In genomic region chr12:48786591-48787544, GRCh38 we compare ENCODE assay signal across 9 cellular contexts. TPM values are rescaled to one million over a fixed set of nuclear protein-coding genes. Genes with fewer than 3 reads are reported as not detected.
A peak's percentile ranks its signal among the peaks of the same experiment; 100 is the strongest.
DNase-seq lines count a peak whose midpoint lies in the region; ATAC-seq and TF ChIP-seq lines count a peak whose summit lies in the region.
"Had no signal": no experiment of that assay in that cellular context is flagged by ENCODE, and none has a peak within 500 bp of the region (broad histone marks: within the 10 kb centered on the region; RNA-seq: fewer than 3 reads in every experiment).

No MANE protein-coding gene starts in this region.

- H3K9me3 ChIP-seq in PC-3 (ENCODE audit: low read length) (no peaks in the 10 kb centered on the region), endodermal cell (ENCODE audit: control insufficient read depth, low read length) (no peaks in the 10 kb centered on the region), tibial artery (no peaks in the 10 kb centered on the region)
- no peaks in the 10 kb centered on the region for H3K9me3 ChIP-seq in CD4-positive, alpha-beta memory T cell (ENCODE audit: control insufficient read depth in 1 of 2, low read length in 2 of 2)

- peak overlapping the region; percentile 100 for H3K4me2 ChIP-seq in PC-3 (ENCODE audit: low read length)

- H3K36me3 Mint-ChIP-seq in endodermal cell (ENCODE audit: low read depth), result peaks cover 3% of the 10 kb centered on the region
- H3K36me3 Mint-ChIP-seq in mesothelial cell of epicardium, result no peaks in the 10 kb centered on the region
- no peaks in the 10 kb centered on the region for H3K36me3 Mint-ChIP-seq in CD4-positive, alpha-beta memory T cell

- H3K4me1 ChIP-seq in PC-3 (ENCODE audit: insufficient read depth, low read length) (peaks cover 17% of the 10 kb centered on the region), endodermal cell (ENCODE audit: control insufficient read depth, insufficient read depth, low read length) (no peaks in the 10 kb centered on the region), tibial artery (peaks cover 0 to 71% (median 46%) of the 10 kb centered on the region in 4 donors)
- H3K4me1 ChIP-seq in CD4-positive, alpha-beta memory T cell (ENCODE audit: insufficient read depth, low read length), result no peaks in the 10 kb centered on the region

- H3K27me3 Mint-ChIP-seq in endodermal cell (ENCODE audit: insufficient read depth), result peaks cover 16% of the 10 kb centered on the region
- no peaks in the 10 kb centered on the region for H3K27me3 Mint-ChIP-seq in mesothelial cell of epicardium (ENCODE audit: low read depth)
- H3K27me3 Mint-ChIP-seq in CD4-positive, alpha-beta memory T cell, result peaks cover 34 to 52% of the 10 kb centered on the region in 2 donors

- peaks cover 19% of the 10 kb centered on the region for H3K4me1 Mint-ChIP-seq in endodermal cell
- H3K4me1 Mint-ChIP-seq in mesothelial cell of epicardium, result peaks cover 29% of the 10 kb centered on the region
- H3K4me1 Mint-ChIP-seq in CD4-positive, alpha-beta memory T cell, result peaks cover 0 to 18% (median 5%) of the 10 kb centered on the region in 4 donors

- peak overlapping the region; percentile 99 for H3K4me3 ChIP-seq in PC-3 (ENCODE audit: low read length)
- H3K4me3 ChIP-seq in endodermal cell (ENCODE audit: low read length), result peak overlapping the region; percentile 85
- peak overlapping the region; percentile 81 to 97 for H3K4me3 ChIP-seq in tibial artery
- no peak overlapping the region for H3K4me3 ChIP-seq in CD4-positive, alpha-beta memory T cell (ENCODE audit: low read length in 2 of 2)

- BruUV-seq in PC-3 (replicated peaks; lab: Mats Ljungman, UMichigan), result TSS peak; percentile 15

- ATAC-seq in PC-3 (no peak), GM19467 (IDR thresholded peaks at IDR 0.05; ENCODE audit: unreplicated experiment) (no peak)

- 91 to 94% methylated on average over 4 to 7 of the region's 7 CpGs for WGBS in endodermal cell (ENCODE audit: insufficient coverage in 1 of 2, insufficient read length in 1 of 2), 2 experiments

- H3K27ac ChIP-seq in PC-3 (ENCODE audit: low read length) (no peak overlapping the region), endodermal cell (ENCODE audit: low read depth, low read length) (no peak overlapping the region), tibial artery (peak overlapping the region; percentile 98)
- no peak overlapping the region for H3K27ac ChIP-seq in CD4-positive, alpha-beta memory T cell (ENCODE audit: low read depth, low read length)

- H3K36me3 ChIP-seq in PC-3 (ENCODE audit: low read depth, low read length) (no peaks in the 10 kb centered on the region), endodermal cell (ENCODE audit: control insufficient read depth, insufficient read depth, low read length) (no peaks in the 10 kb centered on the region), tibial artery (peaks cover 9 to 16% (median 12%) of the 10 kb centered on the region in 3 donors)
- H3K36me3 ChIP-seq in CD4-positive, alpha-beta memory T cell (ENCODE audit: insufficient read depth, low read length), result no peaks in the 10 kb centered on the region

- POLR2A ChIA-PET in PC-3 (lab: Charles Lee; ENCODE audit: unreplicated experiment), result no interaction called here
- POLR2A ChIA-PET in CD4-positive, alpha-beta memory T cell (lab: Charles Lee; ENCODE audit: partially characterized antibody), result no interaction called here

- no peaks in the 10 kb centered on the region for H3F3A ChIP-seq in PC-3 (ENCODE audit: low read length, unreplicated experiment)

- peaks cover 38% of the 10 kb centered on the region for H3K79me2 ChIP-seq in PC-3 (ENCODE audit: low read length)

- no peak overlapping the region for H3K9ac ChIP-seq in PC-3 (ENCODE audit: low read length)
- no peak overlapping the region for H3K9ac ChIP-seq in endodermal cell (ENCODE audit: extremely low read depth, low read length, poor library complexity, severe bottlenecking)

- no peaks in the 10 kb centered on the region for H4K20me1 ChIP-seq in PC-3 (ENCODE audit: low read length)

- no peaks in the 10 kb centered on the region for H3K9me2 ChIP-seq in PC-3 (replicated peaks; ENCODE audit: low read length)

- no peak for TF ChIP-seq CTCF in PC-3 (conservative IDR thresholded peaks at IDR 0.05; ENCODE audit: low read depth, low read length)
- TF ChIP-seq CTCF in endodermal cell (conservative IDR thresholded peaks at IDR 0.05), result no peak
- TF ChIP-seq CTCF in mesothelial cell of epicardium (IDR thresholded peaks at IDR 0.05; ENCODE audit: unreplicated experiment), result no peak
- TF ChIP-seq CTCF in tibial artery (IDR thresholded peaks at IDR 0.05), result no peak

- H3K27me3 ChIP-seq in PC-3 (ENCODE audit: low read length) (no peaks in the 10 kb centered on the region), endodermal cell (ENCODE audit: control insufficient read depth, insufficient read depth, low read length, poor library complexity, severe bottlenecking) (no peaks in the 10 kb centered on the region), tibial artery (no peaks in the 10 kb centered on the region)
- peaks cover 15% of the 10 kb centered on the region for H3K27me3 ChIP-seq in CD4-positive, alpha-beta memory T cell (ENCODE audit: insufficient read depth, low read length)

- H2AFZ ChIP-seq in PC-3 (ENCODE audit: low read length), result no peak overlapping the region

- no peak for DNase-seq in PC-3
- DNase-seq in endodermal cell, result no peak
- no peak for DNase-seq in mesothelial cell of epicardium (ENCODE audit: low spot score in 2 of 2, unreplicated experiment in 2 of 2)
- DNase-seq in tibial artery, result no peak
- DNase-seq in stimulated activated CD4-positive, alpha-beta T cell treated with anti-CD3 and anti-CD28 coated beads, Interleukin-1b, Interleukin-23, amount 100 ng/mL, for 48 hours, result no peak
- no peak for DNase-seq in CD4-positive, alpha-beta memory T cell
- no peak for DNase-seq in germinal center (ENCODE audit: low spot score)

- intact Hi-C loops in PC-3 (cut with micrococcal nuclease), result no loop called here
- intact Hi-C loops in tibial artery (cut with DNase I; ENCODE audit: low total_unique reads), result no loop called here
- intact Hi-C loops in CD4-positive, alpha-beta memory T cell (cut with micrococcal nuclease), result no loop called here

- H3K9me3 Mint-ChIP-seq in endodermal cell, result no peaks in the 10 kb centered on the region
- H3K9me3 Mint-ChIP-seq in mesothelial cell of epicardium, result no peaks in the 10 kb centered on the region
- H3K9me3 Mint-ChIP-seq in CD4-positive, alpha-beta memory T cell, result no peaks in the 10 kb centered on the region
- H3K9me3 Mint-ChIP-seq: T-helper 1 cell treated with Interleukin-12 subunit alpha and Interleukin-12 subunit beta and Interleukin-4 antibody, amounts not matched to agents 30 μg/mL and 1 μg/mL, for 36 hours had no signal

- CTCF ChIA-PET in PC-3 (lab: Charles Lee), result no interaction called here
- CTCF ChIA-PET in CD4-positive, alpha-beta memory T cell (lab: Charles Lee; ENCODE audit: partially characterized antibody), result interaction anchor here (0.7 to 3.1 kb wide), 2 partner anchors 9 to 343 kb away, joined by 3 to 13 read pairs; no protein-coding TSS in a partner anchor

- H3K27ac Mint-ChIP-seq in endodermal cell, result no peak overlapping the region
- peak overlapping the region; percentile 93 for H3K27ac Mint-ChIP-seq in mesothelial cell of epicardium
- peak overlapping the region in 1 of 7 donors; percentile 43 for H3K27ac Mint-ChIP-seq in CD4-positive, alpha-beta memory T cell
- H3K27ac Mint-ChIP-seq: T-helper 1 cell treated with Interleukin-12 subunit alpha and Interleukin-12 subunit beta and Interleukin-4 antibody, amounts not matched to agents 30 μg/mL and 1 μg/mL, for 36 hours had no signal

- peak overlapping the region; percentile 83 for H3K4me3 Mint-ChIP-seq in endodermal cell
- peak overlapping the region; percentile 96 for H3K4me3 Mint-ChIP-seq in mesothelial cell of epicardium
- peak overlapping the region in 2 of 8 donors; percentile 8 to 24 for H3K4me3 Mint-ChIP-seq in CD4-positive, alpha-beta memory T cell
- H3K4me3 Mint-ChIP-seq: T-helper 1 cell treated with Interleukin-12 subunit alpha and Interleukin-12 subunit beta and Interleukin-4 antibody, amounts not matched to agents 30 μg/mL and 1 μg/mL, for 36 hours had no signal

RNA-seq across cellular contexts. Expression of gene ADCY6, which starts 2.0 kb away (rescaled TPM):
- total RNA-seq in PC-3 (2014; rRNA removed), result 19.0 and 24.4 TPM in 2 replicates
- 10 to 100 TPM; 52.8 to 58.6 TPM for total RNA-seq in endodermal cell
- polyA plus RNA-seq in endodermal cell (2013, experiment 1 of 2), result 41.9 TPM
- polyA plus RNA-seq in endodermal cell (2013, experiment 2 of 2), result 38.2 TPM
- total RNA-seq in mesothelial cell of epicardium, result 65.4 to 69.2 TPM (median 66.1 TPM) in 3 replicates
- total RNA-seq in CD4-positive, alpha-beta memory T cell, result not detected
- polyA plus RNA-seq in CD4-positive, alpha-beta memory T cell, result not detected

RNA-seq across cellular contexts. Expression of gene CACNB3, which starts 31.4 kb away (rescaled TPM):
- total RNA-seq in PC-3 (2014; rRNA removed) (21.4 and 32.9 TPM in 2 replicates), endodermal cell (10 to 100 TPM; 40.6 to 59.9 TPM), mesothelial cell of epicardium (107 to 114 TPM (median 113 TPM) in 3 replicates)
- polyA plus RNA-seq in endodermal cell (2013, experiment 1 of 2), result 57.5 TPM
- polyA plus RNA-seq in endodermal cell (2013, experiment 2 of 2), result 51.8 TPM
- 10 to 100 TPM; 17.2 to 17.9 TPM for total RNA-seq in CD4-positive, alpha-beta memory T cell
- 1 to 10 TPM; 1.5 to 4.0 TPM for polyA plus RNA-seq in CD4-positive, alpha-beta memory T cell

Comparison
In these comparisons a context has a peak if more than half of its experiments do, and no peak if none do; other contexts are left out.
1. H3K27ac ChIP-seq: peak in tibial artery (2 of 2); none in PC-3 (single experiment), endodermal cell (single experiment) and CD4-positive, alpha-beta memory T cell (single experiment).
2. H3K4me3 ChIP-seq: peak in PC-3 (single experiment), endodermal cell (single experiment) and tibial artery (2 of 2); none in CD4-positive, alpha-beta memory T cell (0 of 2).
3. RNA of gene ADCY6, which starts 2.0 kb away (total RNA-seq): 65.4 to 69.2 TPM in mesothelial cell of epicardium, 52.8 to 58.6 TPM in endodermal cell and 19.0 to 24.4 TPM in PC-3; not detected in CD4-positive, alpha-beta memory T cell; every median in the first group is over 10 times any median in the second.